8 cellular contexts compared by ENCODE assay signal in the genomic region with DNA sequence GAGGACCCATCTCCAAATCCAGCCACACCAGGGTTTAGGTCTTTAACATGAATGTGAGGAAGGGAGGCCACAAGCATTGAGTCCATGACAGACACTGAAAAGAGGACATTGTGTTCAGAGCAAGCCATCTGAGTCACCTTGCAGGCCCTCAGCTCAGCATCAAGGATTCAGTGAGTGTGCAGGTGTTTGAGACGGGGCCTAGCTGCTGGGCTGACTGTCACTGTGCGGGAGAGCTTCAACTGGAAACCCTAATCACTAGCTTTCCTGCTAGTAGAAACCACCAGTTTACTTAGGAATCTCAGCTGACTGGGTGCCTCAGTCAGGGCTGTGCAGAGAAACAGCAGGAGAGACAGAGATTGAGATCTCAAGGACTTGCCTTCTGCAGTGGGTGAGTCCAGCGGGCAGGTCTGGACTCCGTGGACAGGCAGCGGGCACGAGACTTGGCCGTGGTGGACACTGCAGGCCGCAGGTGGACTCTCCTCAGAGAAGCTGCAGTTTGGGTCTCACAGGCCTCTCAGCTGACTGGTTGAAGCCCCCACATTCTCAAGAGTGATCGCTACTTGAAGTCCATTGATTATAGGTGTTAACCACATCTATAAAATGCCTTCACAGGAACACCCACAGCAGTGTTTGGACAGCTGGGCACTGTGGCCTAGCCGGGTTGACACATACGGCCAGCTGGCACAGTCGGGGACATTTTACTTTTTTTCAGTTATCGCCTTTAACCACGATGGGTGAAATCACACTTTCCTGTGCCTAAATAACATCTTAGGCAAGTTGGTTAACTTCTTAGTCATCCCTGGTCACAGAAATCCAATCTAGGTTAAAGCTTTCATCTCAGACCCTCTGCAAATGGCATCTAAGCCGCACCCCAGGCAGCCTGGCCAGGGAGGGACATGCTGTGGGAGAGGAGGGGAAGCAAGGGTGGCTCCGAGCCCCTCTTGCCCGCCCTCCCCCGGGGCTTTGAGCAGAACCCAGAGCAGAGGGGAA.
DNase-seq lines count a peak whose midpoint lies in the region; ATAC-seq and TF ChIP-seq lines count a peak whose summit lies in the region.

No MANE protein-coding gene starts in this region.

- H3K4me3 Mint-ChIP-seq in CD8-positive, alpha-beta memory T cell, result peak overlapping the region; percentile 27 to 84 (median 46)
- H3K4me3 Mint-ChIP-seq in activated T-helper 17 cell treated with anti-CD3 and anti-CD28 coated beads, Interleukin-2, amount 50 U/mL, for 72 hours, result peak overlapping the region; percentile 65
- H3K4me3 Mint-ChIP-seq in Calu3 (ENCODE audit: low read depth, unreplicated experiment), result no peak overlapping the region

- H3K36me3 ChIP-seq in CD8-positive, alpha-beta memory T cell (ENCODE audit: insufficient read depth, low read length), result peaks cover 53% of the 10 kb centered on the region

- POLR2A ChIA-PET in CD8-positive, alpha-beta memory T cell (lab: Charles Lee), result interaction anchor here (0.5 kb wide), 1 partner anchor 174 kb away, joined by 3 read pairs; no protein-coding TSS in a partner anchor

- peak in 3 of 5 donors; percentile 14 to 39 (median 22) for DNase-seq in CD8-positive, alpha-beta memory T cell
- peak; percentile 93 for DNase-seq in myocyte (ENCODE audit: low read depth)
- no peak for DNase-seq in HK-2 (ENCODE audit: unreplicated experiment)
- no peak for DNase-seq in activated effector memory CD4-positive, alpha-beta T cell treated with Interleukin-2 at 50 U/mL for 16 hours
- DNase-seq in Calu3, result no peak

- TF ChIP-seq CTCF in Calu3 (IDR thresholded peaks at IDR 0.05; ENCODE audit: unreplicated experiment), result no peak

- intact Hi-C loops in Calu3 (cut with micrococcal nuclease; ENCODE audit: unreplicated experiment), result no loop called here

- ATAC-seq in HG03442 (IDR thresholded peaks at IDR 0.05; ENCODE audit: unreplicated experiment), result peak; percentile 30
- ATAC-seq in activated T-helper 17 cell treated with anti-CD3 and anti-CD28 coated beads, Interleukin-2, amount 50 U/mL, for 72 hours (replicated peaks), result peak; percentile 71
- ATAC-seq in HG03460 (IDR thresholded peaks at IDR 0.05; ENCODE audit: unreplicated experiment), result no peak

- H3K9me3 Mint-ChIP-seq in CD8-positive, alpha-beta memory T cell, result no peaks in the 10 kb centered on the region
- no peaks in the 10 kb centered on the region for H3K9me3 Mint-ChIP-seq in activated T-helper 17 cell treated with anti-CD3 and anti-CD28 coated beads, Interleukin-2, amount 50 U/mL, for 72 hours
- H3K9me3 Mint-ChIP-seq in Calu3 (ENCODE audit: low read depth, unreplicated experiment), result no peaks in the 10 kb centered on the region

- H3K4me1 ChIP-seq in CD8-positive, alpha-beta memory T cell (ENCODE audit: insufficient read depth, low read length), result peaks cover 68% of the 10 kb centered on the region

- peaks cover 78 to 86% (median 84%) of the 10 kb centered on the region in 3 donors for H3K4me1 Mint-ChIP-seq in CD8-positive, alpha-beta memory T cell
- peaks cover 56% of the 10 kb centered on the region for H3K4me1 Mint-ChIP-seq in activated T-helper 17 cell treated with anti-CD3 and anti-CD28 coated beads, Interleukin-2, amount 50 U/mL, for 72 hours
- H3K4me1 Mint-ChIP-seq in Calu3 (ENCODE audit: low read depth, unreplicated experiment), result no peaks in the 10 kb centered on the region

- CTCF ChIA-PET in CD8-positive, alpha-beta memory T cell (lab: Charles Lee), result interaction anchor here (0.8 to 1.2 kb wide), 3 partner anchors 24 to 172 kb away, joined by 3 to 4 read pairs (median 3); no protein-coding TSS in a partner anchor
- CTCF ChIA-PET in Calu3 (lab: Charles Lee), result no interaction called here

- H3K36me3 Mint-ChIP-seq in CD8-positive, alpha-beta memory T cell, result peaks cover 0 to 83% (median 17%) of the 10 kb centered on the region in 3 donors
- H3K36me3 Mint-ChIP-seq in activated T-helper 17 cell treated with anti-CD3 and anti-CD28 coated beads, Interleukin-2, amount 50 U/mL, for 72 hours (ENCODE audit: low read depth), result peaks cover 63% of the 10 kb centered on the region
- H3K36me3 Mint-ChIP-seq in Calu3 (ENCODE audit: insufficient read depth, unreplicated experiment), result peaks cover 1% of the 10 kb centered on the region

- H3K27ac ChIP-seq in CD8-positive, alpha-beta memory T cell (ENCODE audit: low read depth, low read length), result peak overlapping the region; percentile 18

- H3K27me3 ChIP-seq in CD8-positive, alpha-beta memory T cell (ENCODE audit: insufficient read depth, low read length, poor library complexity, severe bottlenecking), result no peaks in the 10 kb centered on the region

- no peak overlapping the region for H3K4me3 ChIP-seq in CD8-positive, alpha-beta memory T cell (ENCODE audit: low read length)

- BruUV-seq in Calu3 (replicated peaks; lab: Mats Ljungman, UMichigan), result no TSS peak

- H3K27ac Mint-ChIP-seq in CD8-positive, alpha-beta memory T cell, result peak overlapping the region; percentile 83 to 96 (median 92)
- H3K27ac Mint-ChIP-seq in activated T-helper 17 cell treated with anti-CD3 and anti-CD28 coated beads, Interleukin-2, amount 50 U/mL, for 72 hours, result peak overlapping the region; percentile 87
- H3K27ac Mint-ChIP-seq in Calu3 (ENCODE audit: unreplicated experiment), result no peak overlapping the region

- H3K9me3 ChIP-seq in CD8-positive, alpha-beta memory T cell (ENCODE audit: low read length), result no peaks in the 10 kb centered on the region

- peaks cover 0 to 3% of the 10 kb centered on the region in 2 donors for H3K27me3 Mint-ChIP-seq in CD8-positive, alpha-beta memory T cell
- H3K27me3 Mint-ChIP-seq in activated T-helper 17 cell treated with anti-CD3 and anti-CD28 coated beads, Interleukin-2, amount 50 U/mL, for 72 hours, result no peaks in the 10 kb centered on the region
- H3K27me3 Mint-ChIP-seq in Calu3 (ENCODE audit: unreplicated experiment), result no peaks in the 10 kb centered on the region

Comparison
In these comparisons a context has a peak if more than half of its experiments do, and no peak if none do; other contexts are left out.
1. DNase-seq: peak in CD8-positive, alpha-beta memory T cell (3 of 5) and myocyte (single experiment); none in HK-2 (single experiment), activated effector memory CD4-positive, alpha-beta T cell treated with Interleukin-2 at 50 U/mL for 16 hours (single experiment) and Calu3 (single experiment).